8 cellular contexts compared by ENCODE assay signal in the genomic region with DNA sequence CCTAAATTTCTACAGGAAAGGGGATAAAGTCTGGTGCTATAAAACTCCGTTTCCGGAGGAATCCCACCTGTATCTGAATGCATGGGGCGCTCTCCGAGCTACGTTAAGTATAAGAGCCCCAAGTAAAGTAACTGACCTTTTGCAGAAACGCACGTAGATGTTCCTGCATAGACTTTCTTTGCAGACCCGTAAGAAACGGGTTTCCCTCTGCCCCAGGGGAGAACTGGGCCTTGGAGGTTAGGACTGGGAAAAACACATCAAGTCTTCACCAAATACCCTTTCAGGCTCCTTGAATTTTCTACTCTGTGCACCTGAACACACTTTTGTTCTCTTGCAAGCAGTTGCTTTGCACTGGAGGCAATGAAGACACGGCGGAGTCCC. TPM values are rescaled to one million over a fixed set of nuclear protein-coding genes. Genes with fewer than 3 reads are reported as not detected.
DNase-seq lines count a peak whose midpoint lies in the region; ATAC-seq and TF ChIP-seq lines count a peak whose summit lies in the region.
"Not testable (repeated sequence)": the region's sequence is repeated elsewhere in the genome, so short reads cannot be mapped to it uniquely, and the experiment has no call there.

No MANE protein-coding gene starts in this region.

- TF ChIP-seq EP300 in neural cell (conservative IDR thresholded peaks at IDR 0.05; ENCODE audit: poor library complexity, severe bottlenecking), result not testable (repeated sequence)

- not testable (repeated sequence) for H3K9me3 ChIP-seq in BLaER1; iPS-20b (ENCODE audit: insufficient read depth, low read depth, low read length); neural cell (ENCODE audit: low read length)

- peak overlapping the region; percentile 99 for H3K4me3 ChIP-seq in BLaER1
- H3K4me3 ChIP-seq in iPS-20b (ENCODE audit: low read length), result peak overlapping the region; percentile 88
- H3K4me3 ChIP-seq in neural cell (ENCODE audit: low read length), result peak overlapping the region; percentile 99

- H3K27ac ChIP-seq in BLaER1, result peak overlapping the region; percentile 98
- H3K27ac ChIP-seq in RWPE1, result peak overlapping the region; percentile 90
- not testable (repeated sequence) for H3K27ac ChIP-seq in iPS-20b (ENCODE audit: low read length)
- peak overlapping the region; percentile 68 for H3K27ac ChIP-seq in neural cell (ENCODE audit: low read length)
- peak overlapping the region; percentile 82 for H3K27ac ChIP-seq in substantia nigra (ENCODE audit: low read depth, low read length, poor library complexity, severe bottlenecking)

- H3K4me1 ChIP-seq in BLaER1, result peaks cover 48% of the 10 kb centered on the region
- not testable (repeated sequence) for H3K4me1 ChIP-seq in iPS-20b (ENCODE audit: insufficient read depth, low read length)

- TF ChIP-seq CTCF in HFFc6 (IDR thresholded peaks at IDR 0.05); RWPE1 (conservative IDR thresholded peaks at IDR 0.05; ENCODE audit: low read depth); neural cell (IDR thresholded peaks at IDR 0.05; ENCODE audit: poor library complexity, severe bottlenecking): not testable (repeated sequence)

- H3K4me3 Mint-ChIP-seq in HFFc6, result peak overlapping the region; percentile 97
- peak overlapping the region; percentile 100 for H3K4me3 Mint-ChIP-seq in activated naive CD4-positive, alpha-beta T cell treated with anti-CD3 and anti-CD28 coated beads, Interleukin-2, amount 10 ng/mL, durations not matched to agents 7 days and 5 days
- H3K4me3 Mint-ChIP-seq in effector memory CD8-positive, alpha-beta T cell, result peak overlapping the region; percentile 96 to 99

- H4K20me1 ChIP-seq in BLaER1, result peaks cover 55% of the 10 kb centered on the region
- not testable (repeated sequence) for H4K20me1 ChIP-seq in neural cell (ENCODE audit: insufficient read depth)

- POLR2A ChIA-PET in RWPE1 (lab: Yijun Ruan, JAX; ENCODE audit: low non-redundant PET), result interaction anchor here (0.9 kb wide), 1 partner anchor 18 kb away, joined by 5 read pairs; no protein-coding TSS in a partner anchor

- CTCF ChIA-PET in RWPE1 (lab: Yijun Ruan, JAX), result interaction anchor here (0.9 kb wide), 1 partner anchor 10 kb away, joined by 4 read pairs; no protein-coding TSS in a partner anchor
- CTCF ChIA-PET in activated naive CD4-positive, alpha-beta T cell treated with anti-CD3 and anti-CD28 coated beads, Interleukin-2, amount 10 ng/mL, durations not matched to agents 7 days and 5 days (lab: Charles Lee), result interaction anchor here (0.9 to 2.6 kb wide), 4 partner anchors 9 to 22 kb away, joined by 3 to 15 read pairs (median 4); no protein-coding TSS in a partner anchor

- H3K36me3 ChIP-seq in BLaER1, result peaks cover 38% of the 10 kb centered on the region
- not testable (repeated sequence) for H3K36me3 ChIP-seq in iPS-20b (ENCODE audit: insufficient read depth, low read depth, low read length); neural cell (ENCODE audit: insufficient read depth, low read length)

- H3K9me2 ChIP-seq in neural cell (ENCODE audit: insufficient read depth, low read length), result not testable (repeated sequence)

- H2AFZ ChIP-seq in neural cell (ENCODE audit: low read depth, low read length), result peak overlapping the region; percentile 24

- peaks cover 17% of the 10 kb centered on the region for H3K79me2 ChIP-seq in neural cell (replicated peaks; ENCODE audit: insufficient read depth, low read length)

- H3F3A ChIP-seq in neural cell (ENCODE audit: insufficient read depth, low read length, poor library complexity, severe bottlenecking), result not testable (repeated sequence)

- H3K4me2 ChIP-seq in BLaER1, result peak overlapping the region; percentile 100
- H3K4me2 ChIP-seq in neural cell (ENCODE audit: low read length), result peak overlapping the region; percentile 88

- not testable (repeated sequence) for DNase-seq in HFFc6; RWPE1 (ENCODE audit: low spot score); activated naive CD4-positive, alpha-beta T cell treated with anti-CD3 and anti-CD28 coated beads, Interleukin-2, amount 10 ng/mL, durations not matched to agents 7 days and 5 days; effector memory CD8-positive, alpha-beta T cell; substantia nigra (lab: John Stamatoyannopoulos, UW)

- H3K36me3 Mint-ChIP-seq in HFFc6 (ENCODE audit: low read depth), result peaks cover 16% of the 10 kb centered on the region; the same call in 1 of the 2 replicates
- peaks cover 37% of the 10 kb centered on the region for H3K36me3 Mint-ChIP-seq in activated naive CD4-positive, alpha-beta T cell treated with anti-CD3 and anti-CD28 coated beads, Interleukin-2, amount 10 ng/mL, durations not matched to agents 7 days and 5 days
- peaks cover 75% of the 10 kb centered on the region for H3K36me3 Mint-ChIP-seq in effector memory CD8-positive, alpha-beta T cell (ENCODE audit: insufficient read depth)

- H3K9me3 Mint-ChIP-seq in HFFc6; activated naive CD4-positive, alpha-beta T cell treated with anti-CD3 and anti-CD28 coated beads, Interleukin-2, amount 10 ng/mL, durations not matched to agents 7 days and 5 days; effector memory CD8-positive, alpha-beta T cell: not testable (repeated sequence)

- peak; percentile 1 for ATAC-seq in effector memory CD8-positive, alpha-beta T cell (replicated peaks)

- H3K27ac Mint-ChIP-seq in HFFc6, result peak overlapping the region; percentile 97
- peak overlapping the region; percentile 98 for H3K27ac Mint-ChIP-seq in activated naive CD4-positive, alpha-beta T cell treated with anti-CD3 and anti-CD28 coated beads, Interleukin-2, amount 10 ng/mL, durations not matched to agents 7 days and 5 days
- H3K27ac Mint-ChIP-seq in effector memory CD8-positive, alpha-beta T cell, result peak overlapping the region; percentile 92 to 96

- H3K9ac ChIP-seq in BLaER1 (peak overlapping the region; percentile 98), iPS-20b (ENCODE audit: low read depth, low read length) (peak overlapping the region; percentile 87), neural cell (ENCODE audit: low read length) (peak overlapping the region; percentile 81)

- not testable (repeated sequence) for H3K27me3 Mint-ChIP-seq in HFFc6 (ENCODE audit: insufficient read depth); activated naive CD4-positive, alpha-beta T cell treated with anti-CD3 and anti-CD28 coated beads, Interleukin-2, amount 10 ng/mL, durations not matched to agents 7 days and 5 days; effector memory CD8-positive, alpha-beta T cell

- TF ChIP-seq RAD21 in neural cell (conservative IDR thresholded peaks at IDR 0.05), result not testable (repeated sequence)

- peaks cover 18% of the 10 kb centered on the region for H3K4me1 Mint-ChIP-seq in HFFc6 (ENCODE audit: low read depth)
- peaks cover 35% of the 10 kb centered on the region for H3K4me1 Mint-ChIP-seq in activated naive CD4-positive, alpha-beta T cell treated with anti-CD3 and anti-CD28 coated beads, Interleukin-2, amount 10 ng/mL, durations not matched to agents 7 days and 5 days
- H3K4me1 Mint-ChIP-seq in effector memory CD8-positive, alpha-beta T cell (ENCODE audit: low read depth in 2 of 2), result peaks cover 25 to 35% of the 10 kb centered on the region in 2 donors

- H3K27me3 ChIP-seq in BLaER1; iPS-20b (ENCODE audit: insufficient read depth, low read length); neural cell (ENCODE audit: insufficient read depth, low read depth, low read length): not testable (repeated sequence)

RNA-seq across cellular contexts. Expression of gene ABHD17A, which starts 10.0 kb away (rescaled TPM):
- total RNA-seq in HFFc6 (2021; fragmentation: NEBNext Ultra II Directional; extraction: Animal tissue kit (Norgen Biotek cat#: 25700)), result 10 to 100 TPM; 61.0 to 80.0 (median 67.9) TPM
- 116 and 140 TPM in 2 replicates for polyA plus RNA-seq in neural cell
- 49.9 and 68.2 TPM in 2 replicates for polyA minus RNA-seq in neural cell

RNA-seq across cellular contexts. Expression of gene KLF16, which starts 11.9 kb away (rescaled TPM):
- 10 to 100 TPM; 37.7 to 48.3 (median 41.6) TPM for total RNA-seq in HFFc6 (2021; fragmentation: NEBNext Ultra II Directional; extraction: Animal tissue kit (Norgen Biotek cat#: 25700))
- polyA plus RNA-seq in neural cell, result 2.2 and 3.5 TPM in 2 replicates
- polyA minus RNA-seq in neural cell, result 1.3 and 5.6 TPM in 2 replicates

RNA-seq across cellular contexts. Expression of gene REXO1, which starts 27.0 kb away (rescaled TPM):
- total RNA-seq in HFFc6 (2021; fragmentation: NEBNext Ultra II Directional; extraction: Animal tissue kit (Norgen Biotek cat#: 25700)), result 10 to 100 TPM; 32.9 to 38.2 (median 34.6) TPM
- 9.2 and 18.5 TPM in 2 replicates for polyA plus RNA-seq in neural cell
- polyA minus RNA-seq in neural cell, result 14.6 and 20.7 TPM in 2 replicates

RNA-seq across cellular contexts. Expression of gene ADAT3, which starts 29.9 kb away (rescaled TPM):
- 1 to 10 TPM; 2.3 to 4.2 (median 3.0) TPM for total RNA-seq in HFFc6 (2021; fragmentation: NEBNext Ultra II Directional; extraction: Animal tissue kit (Norgen Biotek cat#: 25700))
- 1.6 TPM in 2 replicates for polyA plus RNA-seq in neural cell
- polyA minus RNA-seq in neural cell, result 2.4 and 2.7 TPM in 2 replicates

RNA-seq across cellular contexts. Expression of gene SCAMP4, which starts 29.9 kb away (rescaled TPM):
- total RNA-seq in HFFc6 (2021; fragmentation: NEBNext Ultra II Directional; extraction: Animal tissue kit (Norgen Biotek cat#: 25700)), result 10 to 100 TPM; 51.7 to 84.8 (median 58.5) TPM
- 12.7 and 13.3 TPM in 2 replicates for polyA plus RNA-seq in neural cell
- 15.4 and 23.6 TPM in 2 replicates for polyA minus RNA-seq in neural cell
